In genomic region chr9:35930521-35930920, GRCh38 we compare ENCODE assay signal across 2 cellular contexts.
TF ChIP-seq lines count a peak whose summit lies in the region.

No MANE protein-coding gene starts in this region.

TF ChIP-seq in HepG2, 621 proteins besides CTCF, POLR2A, EP300 and RAD21:
- TF ChIP-seq CEBPB (IDR thresholded peaks at IDR 0.05; ENCODE audit: borderline replicate concordance, low read depth, low read length) (peak; percentile 29; the same call in 1 of the 2 replicates), ZNF572 (CRISPR knock-in tag; IDR thresholded peaks at IDR 0.05) (no peak)

TF ChIP-seq in K562, 482 proteins besides CTCF, POLR2A, EP300 and RAD21:
- TF ChIP-seq CEBPG (CRISPR knock-in tag; IDR thresholded peaks at IDR 0.05) (no peak), CEBPG (tag; conservative IDR thresholded peaks at IDR 0.05 in 1 of 2, IDR thresholded peaks at IDR 0.05 in 1 of 2) (peak; percentile 39 to 85; a peak in 3 of 4 replicates), CEBPB (tag; IDR thresholded peaks at IDR 0.05) (peak; percentile 77), FOXK2 (conservative IDR thresholded peaks at IDR 0.05 in 1 of 2, IDR thresholded peaks at IDR 0.05 in 1 of 2; ENCODE audit: low read depth in 2 of 2) (no peak)
